In genomic region chr1:15368888-15369287, GRCh38 we compare ENCODE assay signal across 28 cellular contexts.
"Had no signal": no experiment of that assay in that cellular context is flagged by ENCODE, and none has a peak within 500 bp of the region (broad histone marks: within the 10 kb centered on the region; RNA-seq: fewer than 3 reads in every experiment).

No MANE protein-coding gene starts in this region.

- H3K36me3 ChIP-seq: brain microvascular endothelial cell, WERI-Rb-1 had no signal

- ATAC-seq: activated CD4-positive, CD25-positive, alpha-beta regulatory T cell treated with anti-CD3 and anti-CD28 coated beads, Interleukin-2, amount 50 U/mL, for 24 hours; activated CD8-positive, alpha-beta T cell treated with anti-CD3 and anti-CD28 coated beads for 36 hours; activated T-cell treated with anti-CD3 and anti-CD28 coated beads, Interleukin-2, amount 50 U/mL, for 4 hours; activated T-helper 17 cell treated with anti-CD3 and anti-CD28 coated beads, Interleukin-2, amount 50 U/mL, for 72 hours; esophagus mucosa had no signal

- DNase-seq: activated B cell treated with CpG ODN at 0.5 μM for 24 hours; activated CD4-positive, alpha-beta T cell treated with anti-CD3 and anti-CD28 coated beads for 48 hours; activated CD4-positive, alpha-beta T cell treated with anti-CD3 and anti-CD28 coated beads, Interleukin-2, amount 50 U/mL, for 1 hour; activated CD4-positive, alpha-beta T cell treated with anti-CD3 and anti-CD28 coated beads, Interleukin-2, amount 50 U/mL, for 48 hours; activated CD8-positive, alpha-beta memory T cell treated with anti-CD3 and anti-CD28 coated beads for 24 hours; activated CD8-positive, alpha-beta T cell treated with anti-CD3 and anti-CD28 coated beads for 36 hours; activated effector memory CD4-positive, alpha-beta T cell treated with Interleukin-2 at 50 U/mL for 16 hours; activated gamma-delta T cell treated with Interleukin-2 at 50 U/mL for 16 hours; activated naive CD4-positive, alpha-beta T cell treated with anti-CD3 and anti-CD28 coated beads, Interleukin-2, amount 50 U/mL, for 16 hours; activated naive CD4-positive, alpha-beta T cell treated with Interleukin-2 at 50 U/mL for 16 hours; activated T-cell treated with anti-CD3 and anti-CD28 coated beads, Interleukin-2, amount 50 U/mL, for 4 hours; amniotic stem cell; anterior cingulate cortex; brain microvascular endothelial cell; dorsolateral prefrontal cortex; effector memory CD4-positive, alpha-beta T cell; endodermal cell; foreskin fibroblast; head of caudate nucleus; T1000; WERI-Rb-1 had no signal

- H3K27ac ChIP-seq: brain microvascular endothelial cell, coronary artery, dorsolateral prefrontal cortex, WERI-Rb-1 had no signal

- H3K27me3 ChIP-seq: brain microvascular endothelial cell had no signal

- H3K4me3 ChIP-seq: coronary artery, dorsolateral prefrontal cortex had no signal

- FAIRE-seq: astrocyte, bronchial epithelial cell, frontal cortex had no signal
